8 cellular contexts compared by ENCODE assay signal in genomic region chr2:219495531-219496122, GRCh38. TPM values are rescaled to one million over a fixed set of nuclear protein-coding genes. Genes with fewer than 3 reads are reported as not detected.
DNase-seq lines count a peak whose midpoint lies in the region; ATAC-seq and TF ChIP-seq lines count a peak whose summit lies in the region.

No MANE protein-coding gene starts in this region.

- H3K9me3 ChIP-seq in Loucy (ENCODE audit: insufficient read depth, low read depth, low read length) (no peaks in the 10 kb centered on the region), ascending aorta (no peaks in the 10 kb centered on the region), iPS-15b (ENCODE audit: control insufficient read depth, insufficient read depth, low read length) (no peaks in the 10 kb centered on the region)

- peak overlapping the region; percentile 42 for H3K4me2 ChIP-seq in Loucy (ENCODE audit: low read depth, low read length, poor library complexity, severe bottlenecking)

- H3K9ac ChIP-seq in Loucy (ENCODE audit: low read depth, low read length, poor library complexity, severe bottlenecking), result no peak overlapping the region
- no peak overlapping the region for H3K9ac ChIP-seq in iPS-15b (ENCODE audit: low read depth, low read length)

- H3K4me1 ChIP-seq in Loucy (ENCODE audit: insufficient read depth, low read length, poor library complexity, severe bottlenecking) (peaks cover 24% of the 10 kb centered on the region), ascending aorta (peaks cover 13 to 26% of the 10 kb centered on the region in 2 donors), iPS-15b (ENCODE audit: control insufficient read depth, insufficient read depth, low read length) (peaks cover 15% of the 10 kb centered on the region)

- intact Hi-C loops in ascending aorta (cut with DNase I), result loop anchor here (1.0 kb wide), 2 partner anchors 35 to 65 kb away; no protein-coding TSS in a partner anchor

- H3F3A ChIP-seq in Loucy (ENCODE audit: low read depth), result no peaks in the 10 kb centered on the region

- TF ChIP-seq CTCF in Loucy (conservative IDR thresholded peaks at IDR 0.05; ENCODE audit: low read length), result peak; percentile 75
- peak in 2 of 3 experiments; percentile 55 to 69 for TF ChIP-seq CTCF in ascending aorta (IDR thresholded peaks at IDR 0.05)

- H2AFZ ChIP-seq in Loucy (ENCODE audit: low read length), result peak overlapping the region; percentile 67

- no peaks in the 10 kb centered on the region for H3K36me3 ChIP-seq in Loucy (ENCODE audit: insufficient read depth, low read length)
- H3K36me3 ChIP-seq in ascending aorta, result peaks cover 19 to 22% of the 10 kb centered on the region in 2 donors
- H3K36me3 ChIP-seq in iPS-15b (ENCODE audit: control insufficient read depth, insufficient read depth, low read length), result no peaks in the 10 kb centered on the region

- H4K20me1 ChIP-seq in Loucy (ENCODE audit: insufficient read depth, low read length, poor library complexity, severe bottlenecking), result no peaks in the 10 kb centered on the region

- no peak for ATAC-seq in activated CD4-positive, CD25-positive, alpha-beta regulatory T cell treated with anti-CD3 and anti-CD28 coated beads, Interleukin-2, amount 50 U/mL, for 24 hours

- H3K27me3 ChIP-seq in Loucy (ENCODE audit: insufficient read depth, low read length, poor library complexity, severe bottlenecking), result no peaks in the 10 kb centered on the region
- H3K27me3 ChIP-seq in ascending aorta, result no peaks in the 10 kb centered on the region
- H3K27me3 ChIP-seq in iPS-15b (ENCODE audit: control insufficient read depth, insufficient read depth, low read length), result peaks cover 45% of the 10 kb centered on the region

- no peaks in the 10 kb centered on the region for H3K9me2 ChIP-seq in Loucy (replicated peaks; ENCODE audit: low read depth, low read length)

- H3K4me3 ChIP-seq in Loucy (ENCODE audit: low read length, poor library complexity, severe bottlenecking) (peak overlapping the region; percentile 37), ascending aorta (peak overlapping the region in 1 of 2 donors; percentile 85), iPS-15b (ENCODE audit: low read depth, low read length) (peak overlapping the region; percentile 22)

- H3K27ac ChIP-seq in ascending aorta, result peak overlapping the region; percentile 91 to 99

- peaks cover 10% of the 10 kb centered on the region; the same call in 1 of the 2 replicates for H3K79me2 ChIP-seq in Loucy (ENCODE audit: insufficient read depth, low read length)

- peak; percentile 23 for DNase-seq in activated CD4-positive, CD25-positive, alpha-beta regulatory T cell treated with anti-CD3 and anti-CD28 coated beads, Interleukin-2, amount 50 U/mL, for 16 hours (ENCODE audit: low read depth, low spot score)
- DNase-seq in SKM-1 (lab: John Stamatoyannopoulos, UW; ENCODE audit: unreplicated experiment) (peak; percentile 69), ascending aorta (ENCODE audit: low spot score in 2 of 2) (peak in 1 of 2 donors; percentile 83), NCI-H774 (lab: John Stamatoyannopoulos, UW) (no peak)
- peak; percentile 24 to 57 for DNase-seq in stimulated activated CD4-positive, alpha-beta T cell treated with anti-CD3 and anti-CD28 coated beads, Interleukin-15, amount 100 ng/mL, for 48 hours (ENCODE audit: low read depth in 2 of 2)

RNA-seq across cellular contexts. Expression of gene GMPPA, which starts 3.1 kb away (rescaled TPM):
- 11.4 TPM for total RNA-seq in ascending aorta

RNA-seq across cellular contexts. Expression of gene ASIC4, which starts 18.7 kb away (rescaled TPM):
- total RNA-seq in ascending aorta, result not detected

RNA-seq across cellular contexts. Expression of gene CHPF, which starts 48.0 kb away (rescaled TPM):
- total RNA-seq in ascending aorta, result 249 TPM

RNA-seq across cellular contexts. Expression of gene TMEM198, which starts 48.2 kb away (rescaled TPM):
- total RNA-seq in ascending aorta, result 6.0 TPM
